ENCODE assay signal across 8 cellular contexts in the genomic region with DNA sequence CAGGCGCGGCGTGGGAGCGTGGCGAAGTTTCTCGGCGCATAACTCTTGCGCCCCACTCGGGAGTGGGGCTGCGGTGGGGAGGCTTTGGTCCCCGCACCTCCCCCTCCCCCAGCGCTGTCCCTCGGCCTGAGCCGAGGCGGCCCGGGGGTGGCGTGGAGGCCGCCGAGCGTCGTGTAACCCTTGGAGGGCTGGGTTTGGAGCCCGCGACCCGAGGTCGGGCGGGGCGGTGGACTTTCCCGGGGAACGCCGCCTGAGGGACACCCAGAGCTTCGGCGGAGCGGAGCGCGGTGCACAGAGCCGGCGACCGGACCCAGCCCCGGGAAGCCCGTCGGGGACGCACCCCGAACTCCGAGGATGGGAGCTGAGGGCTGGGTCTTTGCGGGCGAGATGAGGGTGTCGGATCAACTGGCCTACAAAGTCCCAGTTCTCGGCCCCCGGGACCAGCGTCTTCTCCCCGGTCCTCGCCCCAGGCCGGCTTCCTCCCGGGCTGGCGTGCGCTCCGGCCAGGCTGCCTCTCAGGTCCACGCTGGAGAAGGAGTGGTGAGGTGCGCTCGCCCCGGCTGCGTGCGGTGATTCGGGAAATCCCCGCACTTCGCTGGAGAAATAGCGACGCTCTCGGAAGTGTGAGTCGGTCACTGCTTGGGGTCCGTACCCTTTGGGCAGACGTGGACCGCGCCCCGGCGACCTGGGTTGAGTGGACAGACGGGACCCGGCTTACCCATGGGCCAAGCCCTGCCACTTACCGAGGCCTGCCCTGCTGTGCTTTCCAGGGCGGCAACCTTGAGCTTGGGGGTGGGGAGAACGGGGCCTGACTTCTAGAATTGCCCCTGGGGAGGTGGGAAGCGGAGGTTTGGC.
DNase-seq lines count a peak whose midpoint lies in the region; ATAC-seq and TF ChIP-seq lines count a peak whose summit lies in the region.

No MANE protein-coding gene starts in this region.

- H3K4me3 ChIP-seq in WI38 (ENCODE audit: low read depth, low read length) (peak overlapping the region; percentile 68), left ventricle myocardium inferior (peak overlapping the region; percentile 86), retinal pigment epithelial cell (ENCODE audit: low read length) (peak overlapping the region; percentile 48)

- H3K9me3 ChIP-seq in left ventricle myocardium inferior (replicated peaks): no peaks in the 10 kb centered on the region

- DNase-seq in EH (ENCODE audit: low read depth): peak; percentile 47
- DNase-seq in left ventricle myocardium inferior: no peak
- no peak for DNase-seq in retinal pigment epithelial cell (ENCODE audit: low read depth)
- DNase-seq in NK-92 (lab: John Stamatoyannopoulos, UW; ENCODE audit: unreplicated experiment): no peak
- DNase-seq in germinal center (ENCODE audit: low spot score): no peak

- ATAC-seq in GM21381 (IDR thresholded peaks at IDR 0.05; ENCODE audit: unreplicated experiment): no peak
- ATAC-seq in GM19023 (IDR thresholded peaks at IDR 0.05; ENCODE audit: unreplicated experiment): no peak

- peaks cover 6% of the 10 kb centered on the region for H3K36me3 ChIP-seq in left ventricle myocardium inferior

- peak overlapping the region; percentile 97 for H3K27ac ChIP-seq in left ventricle myocardium inferior (replicated peaks)

- H3K27me3 ChIP-seq in left ventricle myocardium inferior (ENCODE audit: low read depth): no peaks in the 10 kb centered on the region

- intact Hi-C loops in left ventricle myocardium inferior (cut with micrococcal nuclease): loop anchor here (5.0 kb wide), 1 partner anchor 282 kb away; no protein-coding TSS in a partner anchor

- TF ChIP-seq CTCF in WI38 (IDR thresholded peaks at IDR 0.05; ENCODE audit: low read depth, low read length): no peak
- TF ChIP-seq CTCF in left ventricle myocardium inferior (IDR thresholded peaks at IDR 0.05; ENCODE audit: borderline replicate concordance): no peak
- no peak for TF ChIP-seq CTCF in retinal pigment epithelial cell (conservative IDR thresholded peaks at IDR 0.05; ENCODE audit: low read depth, low read length)

- H3K4me1 ChIP-seq in left ventricle myocardium inferior: peaks cover 51% of the 10 kb centered on the region
